ENCODE assay signal across 10 cellular contexts in genomic region chr4:166324321-166324720, GRCh38.
DNase-seq lines count a peak whose midpoint lies in the region; ATAC-seq lines count a peak whose summit lies in the region.
"Had no signal": no experiment of that assay in that cellular context is flagged by ENCODE, and none has a peak within 500 bp of the region (broad histone marks: within the 10 kb centered on the region; RNA-seq: fewer than 3 reads in every experiment).

No MANE protein-coding gene starts in this region.

- H3K27me3 ChIP-seq in aorta (ENCODE audit: control insufficient read depth in 1 of 2, insufficient read depth in 2 of 2, low read length in 1 of 2), result no peaks in the 10 kb centered on the region

- H3K4me1 ChIP-seq in aorta (ENCODE audit: control insufficient read depth in 1 of 2, insufficient read depth in 2 of 2, low read length in 2 of 2), result no peaks in the 10 kb centered on the region

- H3K27ac ChIP-seq in aorta (ENCODE audit: low read depth in 1 of 2, low read length in 2 of 2), result no peak overlapping the region

- H3K36me3 Mint-ChIP-seq in activated T-cell treated with anti-CD3 and anti-CD28 coated beads, Interleukin-2, amount 50 U/mL, for 24 hours (ENCODE audit: low read depth), result no peaks in the 10 kb centered on the region
- H3K36me3 Mint-ChIP-seq: activated CD8-positive, alpha-beta memory T cell treated with anti-CD3 and anti-CD28 coated beads, Interleukin-2, amount 10 ng/mL, durations not matched to agents 7 days and 5 days had no signal

- peak; percentile 1 for DNase-seq in GDM1 (lab: John Stamatoyannopoulos, UW)
- peak; percentile 39 for DNase-seq in SHP77 treated with DMSO at 0.1 percent for 48 hours (lab: John Stamatoyannopoulos, UW)
- DNase-seq in islet precursor cell, result peak; percentile 65
- DNase-seq in NK-92 treated with Interleukin-12 subunit alpha and Interleukin-12 subunit beta, amount 100 ng/mL, for 24 hours (lab: John Stamatoyannopoulos, UW), result no peak
- DNase-seq in activated T-cell treated with anti-CD3 and anti-CD28 coated beads, Interleukin-2, amount 50 U/mL, for 24 hours, result no peak
- DNase-seq in aorta, result no peak
- DNase-seq: activated CD8-positive, alpha-beta memory T cell treated with anti-CD3 and anti-CD28 coated beads, Interleukin-2, amount 10 ng/mL, durations not matched to agents 7 days and 5 days had no signal

- H3K4me1 Mint-ChIP-seq in activated T-cell treated with anti-CD3 and anti-CD28 coated beads, Interleukin-2, amount 50 U/mL, for 24 hours (ENCODE audit: low read depth), result no peaks in the 10 kb centered on the region
- H3K4me1 Mint-ChIP-seq: activated CD8-positive, alpha-beta memory T cell treated with anti-CD3 and anti-CD28 coated beads, Interleukin-2, amount 10 ng/mL, durations not matched to agents 7 days and 5 days had no signal

- peaks cover 1% of the 10 kb centered on the region for H3K9me3 ChIP-seq in aorta (ENCODE audit: control insufficient read depth, low read length)
- H3K9me3 ChIP-seq: HAP-1 had no signal

- ATAC-seq in HG02885 (IDR thresholded peaks at IDR 0.05; ENCODE audit: poor library complexity, unreplicated experiment) (peak; percentile 68), HG03045 (IDR thresholded peaks at IDR 0.05; ENCODE audit: unreplicated experiment) (no peak), aorta (ENCODE audit: low FRiP score) (no peak)
- ATAC-seq: activated CD8-positive, alpha-beta memory T cell treated with anti-CD3 and anti-CD28 coated beads, Interleukin-2, amount 10 ng/mL, durations not matched to agents 7 days and 5 days had no signal

- WGBS in aorta, 2 donors, result 45% methylated on average over 4 of the region's 4 CpGs

- no peak overlapping the region for H3K4me3 Mint-ChIP-seq in activated T-cell treated with anti-CD3 and anti-CD28 coated beads, Interleukin-2, amount 50 U/mL, for 24 hours
- H3K4me3 Mint-ChIP-seq: activated CD8-positive, alpha-beta memory T cell treated with anti-CD3 and anti-CD28 coated beads, Interleukin-2, amount 10 ng/mL, durations not matched to agents 7 days and 5 days had no signal

- peaks cover 14% of the 10 kb centered on the region for H3K9me3 Mint-ChIP-seq in activated T-cell treated with anti-CD3 and anti-CD28 coated beads, Interleukin-2, amount 50 U/mL, for 24 hours

- no peak overlapping the region for H3K4me3 ChIP-seq in aorta (ENCODE audit: low read length in 2 of 2)
- H3K4me3 ChIP-seq: HAP-1 had no signal

- no peaks in the 10 kb centered on the region for H3K36me3 ChIP-seq in aorta (ENCODE audit: control insufficient read depth in 1 of 2, insufficient read depth in 2 of 2, low read length in 1 of 2)
- H3K36me3 ChIP-seq: HAP-1 had no signal

- no peaks in the 10 kb centered on the region for H3K27me3 Mint-ChIP-seq in activated T-cell treated with anti-CD3 and anti-CD28 coated beads, Interleukin-2, amount 50 U/mL, for 24 hours
- H3K27me3 Mint-ChIP-seq: activated CD8-positive, alpha-beta memory T cell treated with anti-CD3 and anti-CD28 coated beads, Interleukin-2, amount 10 ng/mL, durations not matched to agents 7 days and 5 days had no signal

- H3K27ac Mint-ChIP-seq in activated T-cell treated with anti-CD3 and anti-CD28 coated beads, Interleukin-2, amount 50 U/mL, for 24 hours, result no peak overlapping the region
- H3K27ac Mint-ChIP-seq: activated CD8-positive, alpha-beta memory T cell treated with anti-CD3 and anti-CD28 coated beads, Interleukin-2, amount 10 ng/mL, durations not matched to agents 7 days and 5 days had no signal

- intact Hi-C loops in aorta (cut with DNase I), result loop anchor here in 1 of 2 donors (10.0 kb wide), 1 partner anchor 270 kb away; no protein-coding TSS in a partner anchor

Comparison
In these comparisons a context has a peak if more than half of its experiments do, and no peak if none do; other contexts are left out.
1. DNase-seq: peak in GDM1 (single experiment), SHP77 treated with DMSO at 0.1 percent for 48 hours (single experiment) and islet precursor cell (single experiment); none in NK-92 treated with Interleukin-12 subunit alpha and Interleukin-12 subunit beta, amount 100 ng/mL, for 24 hours (single experiment), activated T-cell treated with anti-CD3 and anti-CD28 coated beads, Interleukin-2, amount 50 U/mL, for 24 hours (single experiment) and aorta (0 of 2).